In genomic region chr1:84366786-84367185, GRCh38 we compare ENCODE assay signal across 19 cellular contexts.
DNase-seq lines count a peak whose midpoint lies in the region; TF ChIP-seq lines count a peak whose summit lies in the region.
"Had no signal": no experiment of that assay in that cellular context is flagged by ENCODE, and none has a peak within 500 bp of the region (broad histone marks: within the 10 kb centered on the region; RNA-seq: fewer than 3 reads in every experiment).

No MANE protein-coding gene starts in this region.

- no peak for TF ChIP-seq CTCF in astrocyte of the cerebellum (IDR thresholded peaks at IDR 0.05; ENCODE audit: low read depth, low read length, missing control alignments)
- no peak for TF ChIP-seq CTCF in foreskin fibroblast (IDR thresholded peaks at IDR 0.05; ENCODE audit: low read depth, low read length)

- no peak overlapping the region for H3K4me3 ChIP-seq in astrocyte of the cerebellum (ENCODE audit: low read depth, low read length)
- no peak overlapping the region for H3K4me3 ChIP-seq in foreskin fibroblast (ENCODE audit: low read depth in 1 of 2, low read length in 2 of 2)
- H3K4me3 ChIP-seq: coronary artery, GM23338 had no signal

- in situ Hi-C loops in astrocyte of the cerebellum (cut with HindIII; ENCODE audit: low sequenced_read_pairs) = no loop called here

- peak; percentile 66 for DNase-seq in GM04503 (ENCODE audit: low read depth)
- peak; percentile 62 for DNase-seq in astrocyte of the cerebellum (ENCODE audit: low read depth)
- DNase-seq in foreskin fibroblast = peak; percentile 81 to 88
- peak; percentile 59 for DNase-seq in stromal cell of bone marrow (ENCODE audit: low read depth)
- DNase-seq in NCI-H1048 (lab: John Stamatoyannopoulos, UW) = no peak
- DNase-seq in epidermal melanocyte (ENCODE audit: insufficient read length, low spot score) = no peak
- DNase-seq in KG1 (lab: John Stamatoyannopoulos, UW) = no peak
- DNase-seq: activated CD4-positive, alpha-beta T cell treated with anti-CD3 and anti-CD28 coated beads, Interleukin-2, amount 50 U/mL, for 48 hours; activated naive CD4-positive, alpha-beta T cell; anterior cingulate cortex; CD4-positive, CD25-positive, alpha-beta regulatory T cell; naive B cell; NCI-H1930; SHP77; stimulated activated CD8-positive, alpha-beta memory T cell treated with anti-CD3 and anti-CD28 coated beads, Interleukin-4, amount 100 ng/mL, for 48 hours; T-helper 17 cell; WERI-Rb-1 had no signal

Comparison
In these comparisons a context has a peak if more than half of its experiments do, and no peak if none do; other contexts are left out.
1. DNase-seq: peak in GM04503 (single experiment), astrocyte of the cerebellum (single experiment), foreskin fibroblast (2 of 2) and stromal cell of bone marrow (single experiment); none in NCI-H1048 (single experiment), epidermal melanocyte (single experiment) and KG1 (single experiment).